In the genomic region with DNA sequence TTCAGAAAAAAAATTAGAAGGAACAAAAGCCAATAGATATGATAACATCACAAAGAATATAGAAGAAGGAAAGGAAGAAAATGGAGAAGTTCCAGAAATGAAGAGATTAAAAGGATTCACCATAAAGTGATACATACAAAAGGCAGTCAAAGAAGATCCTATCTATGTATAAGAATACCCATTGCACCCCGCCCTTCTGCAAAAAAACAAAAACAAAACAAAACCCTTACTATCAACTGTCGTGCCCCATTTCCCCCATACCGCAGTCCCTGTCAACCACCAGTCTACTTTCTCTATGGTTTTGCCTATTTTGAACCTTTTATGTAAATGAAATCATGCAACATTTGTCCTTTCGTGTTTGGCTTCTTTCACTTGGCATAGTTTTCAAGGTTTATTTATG, we compare ENCODE assay signal across 25 cellular contexts.
"Had no signal": no experiment of that assay in that cellular context is flagged by ENCODE, and none has a peak within 500 bp of the region (broad histone marks: within the 10 kb centered on the region; RNA-seq: fewer than 3 reads in every experiment).

No MANE protein-coding gene starts in this region.

- H3K27me3 ChIP-seq: colonic mucosa, esophagus muscularis mucosa, esophagus squamous epithelium, foreskin keratinocyte, gastrocnemius medialis, gastroesophageal sphincter, heart left ventricle, heart right ventricle had no signal

- ATAC-seq: effector memory CD8-positive, alpha-beta T cell; esophagus mucosa; foreskin keratinocyte; gastrocnemius medialis; gastroesophageal sphincter; heart left ventricle; heart right ventricle had no signal

- H3K4me1 ChIP-seq: colonic mucosa, esophagus muscularis mucosa, esophagus squamous epithelium, foreskin keratinocyte, gastrocnemius medialis, gastroesophageal sphincter, heart left ventricle, heart right ventricle had no signal

- H3K9me3 ChIP-seq: colonic mucosa, esophagus muscularis mucosa, esophagus squamous epithelium, gastrocnemius medialis, gastroesophageal sphincter, heart right ventricle had no signal

- H3K9me3 Mint-ChIP-seq: endodermal cell had no signal

- DNase-seq: colonic mucosa; cortex of kidney; dermis blood vessel endothelial cell; dorsolateral prefrontal cortex; effector CD4-positive, alpha-beta T cell; effector CD8-positive, alpha-beta T cell; effector memory CD4-positive, alpha-beta T cell; effector memory CD8-positive, alpha-beta T cell; endodermal cell; erythroblast; esophagus squamous epithelium; foreskin fibroblast; foreskin keratinocyte; foreskin melanocyte; gastrocnemius medialis; glutamatergic neuron; head of caudate nucleus; heart left ventricle; heart right ventricle had no signal

- H3K27ac Mint-ChIP-seq: dendritic cell treated with granulocyte-macrophage colony-stimulating factor and Interleukin-4, amounts not matched to agents 40 ng/mL and 50 ng/mL, for 4 days; effector memory CD8-positive, alpha-beta T cell; endodermal cell had no signal

- H3K36me3 ChIP-seq: colonic mucosa, esophagus muscularis mucosa, esophagus squamous epithelium, gastrocnemius medialis, gastroesophageal sphincter, heart left ventricle, heart right ventricle had no signal

- H3K27ac ChIP-seq: colonic mucosa, coronary artery, dorsolateral prefrontal cortex, epithelial cell of prostate, esophagus muscularis mucosa, esophagus squamous epithelium, foreskin keratinocyte, gastrocnemius medialis, gastroesophageal sphincter, heart left ventricle, heart right ventricle had no signal

- H3K27me3 Mint-ChIP-seq: dendritic cell treated with granulocyte-macrophage colony-stimulating factor and Interleukin-4, amounts not matched to agents 40 ng/mL and 50 ng/mL, for 4 days; effector memory CD8-positive, alpha-beta T cell had no signal

- H3K4me3 Mint-ChIP-seq: dendritic cell treated with granulocyte-macrophage colony-stimulating factor and Interleukin-4, amounts not matched to agents 40 ng/mL and 50 ng/mL, for 4 days; effector memory CD8-positive, alpha-beta T cell; endodermal cell had no signal

- H3K4me3 ChIP-seq: colonic mucosa, coronary artery, dorsolateral prefrontal cortex, esophagus muscularis mucosa, esophagus squamous epithelium, gastrocnemius medialis, gastroesophageal sphincter, heart left ventricle, heart right ventricle had no signal
